1 cellular context compared by ENCODE assay signal in genomic region chr2:144434865-144435264, GRCh38.
TF ChIP-seq lines count a peak whose summit lies in the region.

No MANE protein-coding gene starts in this region.

TF ChIP-seq in K562, 482 proteins besides CTCF, POLR2A, EP300 and RAD21 (continued from another document):
- TF ChIP-seq CEBPG (CRISPR knock-in tag; IDR thresholded peaks at IDR 0.05) (no peak), CEBPG (tag; conservative IDR thresholded peaks at IDR 0.05 in 1 of 2, IDR thresholded peaks at IDR 0.05 in 1 of 2) (no peak), HDAC3 (IDR thresholded peaks at IDR 0.05; ENCODE audit: borderline replicate concordance, partially characterized antibody) (no peak), CTBP1 (IDR thresholded peaks at IDR 0.05; ENCODE audit: borderline replicate concordance) (no peak), ZNF445 (CRISPR knock-in tag; IDR thresholded peaks at IDR 0.05; ENCODE audit: low read depth) (no peak), SETDB1 (IDR thresholded peaks at IDR 0.05; ENCODE audit: low read length) (no peak), FOXJ2 (tag; IDR thresholded peaks at IDR 0.05) (no peak)
